In the genomic region with DNA sequence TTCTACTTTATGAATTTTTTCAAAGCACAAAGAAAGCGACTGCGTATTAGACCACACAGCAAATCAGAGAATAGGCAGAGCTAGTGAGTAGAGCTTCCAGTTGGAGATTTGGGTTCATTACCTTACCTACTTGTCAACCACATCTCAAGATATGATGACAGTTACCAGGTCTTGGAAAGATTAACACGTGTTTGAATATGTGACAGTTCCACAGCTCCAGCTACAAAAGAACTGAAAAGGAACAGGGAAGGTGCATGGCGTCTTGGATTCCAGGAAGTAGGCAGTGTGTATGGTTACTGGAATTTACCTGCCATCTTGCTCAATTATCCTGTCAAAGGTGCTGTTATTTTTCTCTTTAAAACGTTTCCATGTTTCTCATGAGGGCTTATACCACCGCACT, we compare ENCODE assay signal across 23 cellular contexts.
"Had no signal": no experiment of that assay in that cellular context is flagged by ENCODE, and none has a peak within 500 bp of the region (broad histone marks: within the 10 kb centered on the region; RNA-seq: fewer than 3 reads in every experiment).

No MANE protein-coding gene starts in this region.

- H3K4me3 ChIP-seq: MG63, Peyer's patch, SJCRH30 had no signal

- H3K9me3 ChIP-seq: MG63, Peyer's patch, SJCRH30 had no signal

- H3K27ac ChIP-seq: Peyer's patch, SJCRH30 had no signal

- H3K4me1 ChIP-seq: SJCRH30 had no signal

- ATAC-seq: PC-3, Right ventricle myocardium inferior, SK-N-SH treated with all-trans-retinoic acid at 6 μM for 48 hours had no signal

- H3K36me3 ChIP-seq: SJCRH30 had no signal

- DNase-seq: IMR-90, Karpas-422, KG1, MG63, NCI-H1092, NCI-H1105 treated with DMSO at 0.1 percent for 48 hours, NCI-H1417 treated with DMSO at 0.1 percent for 48 hours, NCI-H146, NCI-H1694 treated with DMSO at 0.1 percent for 48 hours, NCI-H1930, NCI-H2081, NCI-H2107, NCI-H2227 treated with DMSO at 0.1 percent for 48 hours, NCI-H510A, NCI-H524 treated with DMSO at 0.1 percent for 48 hours, NCI-H69, NCI-H774, PC-3, Peyer's patch, SHP77 treated with DMSO at 0.1 percent for 48 hours, SJCRH30 had no signal

- H3K27me3 ChIP-seq: MG63, Peyer's patch, SJCRH30 had no signal
